ENCODE assay signal across 28 cellular contexts in the genomic region with DNA sequence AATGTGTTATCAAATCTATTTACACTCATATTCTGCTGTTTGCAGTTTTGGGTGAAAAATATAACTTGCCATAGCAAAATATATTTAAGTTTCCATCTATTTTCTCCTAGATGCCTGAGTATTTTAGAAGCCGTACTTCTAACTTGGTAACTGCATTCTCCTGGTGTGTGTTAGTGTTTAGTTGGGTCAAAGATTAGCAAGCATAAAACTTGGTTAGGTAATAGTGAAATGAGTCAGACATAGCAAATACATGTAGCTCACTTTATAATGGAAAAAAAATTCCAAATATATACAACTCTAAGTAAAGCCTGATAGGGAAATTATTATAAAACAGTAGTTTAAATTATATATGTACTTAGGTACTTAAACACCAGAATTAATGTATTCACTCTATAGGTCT.
"Had no signal": no experiment of that assay in that cellular context is flagged by ENCODE, and none has a peak within 500 bp of the region (broad histone marks: within the 10 kb centered on the region; RNA-seq: fewer than 3 reads in every experiment).

No MANE protein-coding gene starts in this region.

- ATAC-seq: activated CD8-positive, alpha-beta T cell treated with anti-CD3 and anti-CD28 coated beads for 36 hours; activated naive CD8-positive, alpha-beta T cell treated with anti-CD3 and anti-CD28 coated beads, Interleukin-2, amount 50 U/mL, for 24 hours; activated T-cell treated with anti-CD3 and anti-CD28 coated beads, Interleukin-2, amount 50 U/mL, for 4 hours; effector memory CD8-positive, alpha-beta T cell; gastroesophageal sphincter; left lung; lower lobe of right lung; natural killer cell; psoas muscle; T-cell; upper lobe of right lung had no signal

- H3K9me3 ChIP-seq: lower lobe of right lung, psoas muscle, right atrium auricular region, suprapubic skin, tibial artery, upper lobe of right lung had no signal

- H3K79me2 ChIP-seq: parathyroid adenoma had no signal

- DNase-seq: activated B cell treated with CpG ODN at 0.5 μM for 24 hours; activated CD4-positive, alpha-beta T cell treated with anti-CD3 and anti-CD28 coated beads, Interleukin-2, amount 50 U/mL, for 1 hour; activated CD8-positive, alpha-beta T cell treated with anti-CD3 and anti-CD28 coated beads for 36 hours; activated naive CD8-positive, alpha-beta T cell treated with anti-CD3 and anti-CD28 coated beads, Interleukin-2, amount 50 U/mL, for 24 hours; activated T-cell treated with anti-CD3 and anti-CD28 coated beads, Interleukin-2, amount 50 U/mL, for 4 hours; amygdala; cerebellar nuclear complex; dorsolateral prefrontal cortex; effector memory CD8-positive, alpha-beta T cell; hypothalamus; immature natural killer cell; left lung; lower lobe of right lung; natural killer cell; occipital lobe; psoas muscle; stimulated activated naive CD4-positive, alpha-beta T cell; T-cell; tibial artery; upper lobe of right lung had no signal

- H3K9ac ChIP-seq: neural progenitor cell, parathyroid adenoma had no signal

- H3K27me3 ChIP-seq: dorsolateral prefrontal cortex, esophagus muscularis mucosa, gastroesophageal sphincter, left lung, neural progenitor cell, right atrium auricular region, suprapubic skin, tibial artery, upper lobe of right lung had no signal

- H3K27ac ChIP-seq: coronary artery, dorsolateral prefrontal cortex, esophagus muscularis mucosa, gastroesophageal sphincter, left lung, lower lobe of right lung, neural progenitor cell, parathyroid adenoma, psoas muscle, right atrium auricular region, suprapubic skin, tibial artery, upper lobe of right lung had no signal

- H3K4me3 ChIP-seq: coronary artery, dorsolateral prefrontal cortex, esophagus muscularis mucosa, gastroesophageal sphincter, left lung, lower lobe of right lung, neural progenitor cell, psoas muscle, right atrium auricular region, suprapubic skin, tibial artery, upper lobe of right lung had no signal

- H3K4me2 ChIP-seq: neural progenitor cell had no signal

- H2AFZ ChIP-seq: neural progenitor cell, parathyroid adenoma had no signal

- FAIRE-seq: endothelial cell of umbilical vein had no signal

- H3K4me1 ChIP-seq: esophagus muscularis mucosa, gastroesophageal sphincter, left lung, lower lobe of right lung, neural progenitor cell, parathyroid adenoma, psoas muscle, right atrium auricular region, suprapubic skin, tibial artery, upper lobe of right lung had no signal

- H3K36me3 ChIP-seq: esophagus muscularis mucosa, gastroesophageal sphincter, left lung, lower lobe of right lung, neural progenitor cell, right atrium auricular region, suprapubic skin, tibial artery, upper lobe of right lung had no signal
